ENCODE assay signal across 1 cellular context in genomic region chr2:241728627-241729026, GRCh38.
TF ChIP-seq lines count a peak whose summit lies in the region.

No MANE protein-coding gene starts in this region.

TF ChIP-seq in endothelial cell of umbilical vein, 7 proteins besides CTCF, POLR2A, EP300 and RAD21 (continued from another document):
- TF ChIP-seq MAX (IDR thresholded peaks at IDR 0.05; ENCODE audit: insufficient read depth, insufficient read length): no peak
- no peak for TF ChIP-seq JUN (IDR thresholded peaks at IDR 0.05; ENCODE audit: borderline replicate concordance, insufficient read depth, insufficient read length, low read depth)
